2 cellular contexts compared by ENCODE assay signal in genomic region chr11:125929445-125930075, GRCh38.
TF ChIP-seq lines count a peak whose summit lies in the region.

No MANE protein-coding gene starts in this region.

TF ChIP-seq in HepG2, 621 proteins besides CTCF, POLR2A, EP300 and RAD21:
- TF ChIP-seq CEBPB (IDR thresholded peaks at IDR 0.05; ENCODE audit: borderline replicate concordance, low read depth, low read length) = peak; percentile 59; the same call in 1 of the 2 replicates
- TF ChIP-seq NFIC (IDR thresholded peaks at IDR 0.05; ENCODE audit: low read length) = no peak
- TF ChIP-seq ZNF7 (CRISPR knock-in tag; IDR thresholded peaks at IDR 0.05) = no peak
- TF ChIP-seq ZNF556 (CRISPR knock-in tag; IDR thresholded peaks at IDR 0.05; ENCODE audit: borderline replicate concordance) = no peak
- TF ChIP-seq HNF4A (CRISPR knock-in tag; IDR thresholded peaks at IDR 0.05) = no peak
- no peak for TF ChIP-seq SKI (IDR thresholded peaks at IDR 0.05; ENCODE audit: partially characterized antibody)
- TF ChIP-seq NPAS2 (CRISPR knock-in tag; IDR thresholded peaks at IDR 0.05; ENCODE audit: borderline replicate concordance) = no peak
- TF ChIP-seq CREM (IDR thresholded peaks at IDR 0.05) = no peak
- no peak for TF ChIP-seq CREM (CRISPR knock-in tag; IDR thresholded peaks at IDR 0.05)
- TF ChIP-seq CEBPG (CRISPR knock-in tag; IDR thresholded peaks at IDR 0.05) = peak; percentile 61

TF ChIP-seq in K562, 482 proteins besides CTCF, POLR2A, EP300 and RAD21:
- TF ChIP-seq RBM15 (IDR thresholded peaks at IDR 0.05; ENCODE audit: insufficient read depth, low read length) = no peak
- TF ChIP-seq CEBPG (CRISPR knock-in tag; IDR thresholded peaks at IDR 0.05) = no peak
- TF ChIP-seq CEBPG (tag; conservative IDR thresholded peaks at IDR 0.05 in 1 of 2, IDR thresholded peaks at IDR 0.05 in 1 of 2) = 0 out of 4 replicates have a peak, but pooled peaks of 1 of the 2 experiments have one; percentile 0
- peak; percentile 71 for TF ChIP-seq CEBPB (tag; IDR thresholded peaks at IDR 0.05)
- TF ChIP-seq ERF (CRISPR knock-in tag; IDR thresholded peaks at IDR 0.05) = no peak
- no peak for TF ChIP-seq ZNF655 (CRISPR knock-in tag; IDR thresholded peaks at IDR 0.05)
- no peak for TF ChIP-seq ETV5 (CRISPR knock-in tag; IDR thresholded peaks at IDR 0.05; ENCODE audit: low read depth)
TF ChIP-seq in K562: peak in this region for 2.
